In the genomic region with DNA sequence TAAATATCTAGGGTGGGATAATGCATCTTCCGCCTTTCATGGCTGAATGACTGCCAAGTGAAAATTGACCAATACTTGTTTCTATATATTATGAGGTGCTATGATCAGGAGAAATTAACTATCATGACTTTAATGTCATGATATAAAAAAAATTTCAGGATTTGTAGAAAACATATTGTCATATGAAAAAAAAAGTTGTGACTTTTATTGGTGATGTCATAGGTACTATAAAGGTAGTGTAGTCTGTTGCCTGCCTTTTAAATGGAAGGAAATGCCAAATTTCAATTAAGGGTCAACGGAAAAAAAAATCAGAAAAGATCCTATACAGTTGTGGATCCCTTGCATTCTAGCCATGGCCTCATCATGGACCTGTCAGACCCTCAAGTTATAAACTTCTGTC, we compare ENCODE assay signal across 28 cellular contexts. TPM values are rescaled to one million over a fixed set of nuclear protein-coding genes. Genes with fewer than 3 reads are reported as not detected.
"Had no signal": no experiment of that assay in that cellular context is flagged by ENCODE, and none has a peak within 500 bp of the region (broad histone marks: within the 10 kb centered on the region; RNA-seq: fewer than 3 reads in every experiment).

No MANE protein-coding gene starts in this region.

- H3K27me3 ChIP-seq: stomach, suprapubic skin, testis, thyroid gland, tibial artery, tibial nerve, transverse colon, upper lobe of left lung, upper lobe of right lung, vagina had no signal

- H3K4me3 ChIP-seq: stomach, suprapubic skin, testis, thoracic aorta, thyroid gland, tibial artery, tibial nerve, transverse colon, upper lobe of left lung, upper lobe of right lung, uterus, vagina had no signal

- FAIRE-seq: urothelium cell line had no signal

- DNase-seq: stimulated activated CD4-positive, alpha-beta T cell treated with anti-CD3 and anti-CD28 coated beads, Interleukin-2, amount 100 ng/mL, for 48 hours; stimulated activated CD4-positive, alpha-beta T cell treated with anti-CD3 and anti-CD28 coated beads, Interleukin-4, amount 100 ng/mL, for 1 hour; stimulated activated CD4-positive, alpha-beta T cell treated with anti-CD3 and anti-CD28 coated beads, Interleukin-4, amount 100 ng/mL, for 24 hours; stimulated activated CD4-positive, alpha-beta T cell treated with anti-CD3 and anti-CD28 coated beads, Interleukin-4, amount 100 ng/mL, for 4 hours; stimulated activated CD8-positive, alpha-beta memory T cell treated with anti-CD3 and anti-CD28 coated beads, Interleukin-4, amount 100 ng/mL, for 48 hours; stimulated activated naive B cell treated with anti-CD40 and anti-IgM and Interleukin-4, amounts not matched to agents 10 μg/mL and 1 μg/mL and 100 μg/mL, for 72 hours; stimulated activated naive CD4-positive, alpha-beta T cell; stimulated activated naive CD4-positive, alpha-beta T cell treated with Interleukin-2 at 50 U/mL for 16 hours; stimulated activated naive CD8-positive, alpha-beta T cell treated with anti-CD3 and anti-CD28 coated beads, Interleukin-15, amount 100 ng/mL, for 72 hours; stimulated activated naive CD8-positive, alpha-beta T cell treated with anti-CD3 and anti-CD28 coated beads, Interleukin-15, Interleukin-2, amounts not matched to agents 100 U/mL and 50 U/mL, for 24 hours; stomach; substantia nigra; testis; thyroid gland; tibial artery; transverse colon; trophoblast cell; upper lobe of left lung; upper lobe of right lung; uterus had no signal

- H3K36me3 ChIP-seq: stomach, suprapubic skin, thoracic aorta, thyroid gland, tibial artery, tibial nerve, transverse colon, upper lobe of left lung, upper lobe of right lung, uterus, vagina had no signal

- H3K4me1 ChIP-seq: stomach, suprapubic skin, testis, thyroid gland, tibial artery, tibial nerve, transverse colon, upper lobe of left lung, upper lobe of right lung, uterus, vagina had no signal

- H3K27ac ChIP-seq: stomach, suprapubic skin, testis, thoracic aorta, thyroid gland, tibial artery, tibial nerve, transverse colon, upper lobe of left lung, upper lobe of right lung, uterus, vagina had no signal

- H3K9me3 ChIP-seq: stomach, suprapubic skin, testis, thoracic aorta, thyroid gland, tibial artery, tibial nerve, transverse colon, upper lobe of left lung, upper lobe of right lung, uterus, vagina had no signal

- ATAC-seq: stimulated activated effector memory CD8-positive, alpha-beta T cell treated with anti-CD3 and anti-CD28 coated beads, Interleukin-12 subunit alpha, Interleukin-12 subunit beta, amount 100 ng/mL, for 72 hours; stimulated activated memory B cell treated with anti-CD40 and anti-IgM and Interleukin-4, amounts not matched to agents 10 μg/mL and 1 μg/mL and 100 μg/mL, for 72 hours; stimulated activated naive B cell treated with anti-CD40 and anti-IgM and Interleukin-4, amounts not matched to agents 10 μg/mL and 1 μg/mL and 100 μg/mL, for 72 hours; stimulated activated naive CD8-positive, alpha-beta T cell treated with anti-CD3 and anti-CD28 coated beads, Interleukin-15, amount 100 ng/mL, for 72 hours; stimulated activated naive CD8-positive, alpha-beta T cell treated with anti-CD3 and anti-CD28 coated beads, Interleukin-15, Interleukin-2, amounts not matched to agents 100 U/mL and 50 U/mL, for 24 hours; upper lobe of right lung had no signal

RNA-seq across cellular contexts. Expression of a gene that starts 15.5 kb away (rescaled TPM):
- total RNA-seq: subcutaneous adipose tissue, suprapubic skin, thoracic aorta had no signal
